ENCODE assay signal across 15 cellular contexts in the genomic region with DNA sequence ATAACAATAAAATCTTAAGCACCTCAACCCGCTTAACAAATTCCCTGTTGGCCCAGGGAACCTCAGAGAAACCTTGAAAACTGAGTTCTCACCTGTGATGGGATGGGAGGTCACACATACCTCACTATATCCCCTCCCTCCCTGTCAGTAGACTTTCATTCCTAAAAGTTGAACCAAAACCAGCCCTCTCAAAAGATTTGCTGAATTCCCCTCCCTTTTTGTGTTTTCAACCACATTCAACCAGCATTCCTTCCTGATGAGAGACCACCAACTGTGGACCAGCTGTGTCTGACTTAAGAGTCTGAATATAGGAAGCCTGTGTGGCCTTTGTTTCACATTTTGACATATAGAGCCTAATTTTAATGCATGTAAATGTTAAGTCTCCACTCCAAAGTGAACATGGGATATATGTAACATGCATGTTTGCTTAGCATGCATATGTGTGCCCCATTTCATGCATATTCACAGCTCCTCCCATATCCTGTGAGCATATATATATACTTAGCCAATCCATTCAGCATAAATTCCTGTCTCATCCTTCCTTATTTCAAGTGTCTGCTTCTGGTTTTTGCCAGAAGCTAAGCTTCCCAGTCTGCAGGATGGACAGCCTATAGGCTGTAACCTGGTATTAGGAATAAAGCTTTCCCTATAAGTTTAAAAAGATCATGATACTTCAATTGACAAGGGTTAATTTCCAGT.
"Had no signal": no experiment of that assay in that cellular context is flagged by ENCODE, and none has a peak within 500 bp of the region (broad histone marks: within the 10 kb centered on the region; RNA-seq: fewer than 3 reads in every experiment).

No MANE protein-coding gene starts in this region.

- H3K4me1 ChIP-seq: breast epithelium, left ventricle myocardium inferior, upper lobe of left lung had no signal

- H3K4me1 Mint-ChIP-seq: activated CD8-positive, alpha-beta memory T cell treated with anti-CD3 and anti-CD28 coated beads, Interleukin-2, amount 10 ng/mL, durations not matched to agents 7 days and 5 days; memory B cell; nephron progenitor cell had no signal

- H3K27ac ChIP-seq: breast epithelium, left ventricle myocardium inferior, sigmoid colon, upper lobe of left lung had no signal

- H3K36me3 ChIP-seq: breast epithelium, left ventricle myocardium inferior, sigmoid colon, upper lobe of left lung had no signal

- H3K36me3 Mint-ChIP-seq: activated CD8-positive, alpha-beta memory T cell treated with anti-CD3 and anti-CD28 coated beads, Interleukin-2, amount 10 ng/mL, durations not matched to agents 7 days and 5 days; activated naive CD8-positive, alpha-beta T cell; memory B cell had no signal

- ATAC-seq: activated CD8-positive, alpha-beta memory T cell treated with anti-CD3 and anti-CD28 coated beads, Interleukin-2, amount 10 ng/mL, durations not matched to agents 7 days and 5 days had no signal

- DNase-seq: activated CD4-positive, alpha-beta T cell treated with anti-CD3 and anti-CD28 coated beads, Interleukin-2, amount 50 U/mL, for 48 hours; activated CD4-positive, CD25-positive, alpha-beta regulatory T cell treated with anti-CD3 and anti-CD28 coated beads, Interleukin-2, amount 50 U/mL, for 72 hours; activated CD8-positive, alpha-beta memory T cell treated with anti-CD3 and anti-CD28 coated beads, Interleukin-2, amount 10 ng/mL, durations not matched to agents 7 days and 5 days; activated gamma-delta T cell; activated T-cell treated with anti-CD3 and anti-CD28 coated beads, Interleukin-2, amount 50 U/mL, for 24 hours; amygdala; left ventricle myocardium inferior; nephron progenitor cell; sigmoid colon; stimulated activated CD4-positive, alpha-beta T cell treated with anti-CD3 and anti-CD28 coated beads, Interleukin-4, amount 100 ng/mL, for 1 hour; upper lobe of left lung had no signal

- H3K9me3 ChIP-seq: breast epithelium, left ventricle myocardium inferior, sigmoid colon, upper lobe of left lung had no signal

- H3K9me3 Mint-ChIP-seq: nephron progenitor cell; stimulated activated naive CD8-positive, alpha-beta T cell treated with anti-CD3 and anti-CD28 coated beads, Interleukin-15, Interleukin-2, amounts not matched to agents 100 ng/mL and 50 ng/mL, for 24 hours had no signal

- H3K27ac Mint-ChIP-seq: activated CD8-positive, alpha-beta memory T cell treated with anti-CD3 and anti-CD28 coated beads, Interleukin-2, amount 10 ng/mL, durations not matched to agents 7 days and 5 days; activated naive CD8-positive, alpha-beta T cell; activated T-cell treated with anti-CD3 and anti-CD28 coated beads, Interleukin-2, amount 50 U/mL, for 24 hours; memory B cell; nephron progenitor cell; stimulated activated naive CD8-positive, alpha-beta T cell treated with anti-CD3 and anti-CD28 coated beads, Interleukin-15, Interleukin-2, amounts not matched to agents 100 ng/mL and 50 ng/mL, for 24 hours had no signal

- H3K27me3 Mint-ChIP-seq: activated CD8-positive, alpha-beta memory T cell treated with anti-CD3 and anti-CD28 coated beads, Interleukin-2, amount 10 ng/mL, durations not matched to agents 7 days and 5 days; activated naive CD8-positive, alpha-beta T cell; activated T-cell treated with anti-CD3 and anti-CD28 coated beads, Interleukin-2, amount 50 U/mL, for 24 hours; memory B cell; stimulated activated naive CD8-positive, alpha-beta T cell treated with anti-CD3 and anti-CD28 coated beads, Interleukin-15, Interleukin-2, amounts not matched to agents 100 ng/mL and 50 ng/mL, for 24 hours had no signal

- H3K4me3 Mint-ChIP-seq: activated CD8-positive, alpha-beta memory T cell treated with anti-CD3 and anti-CD28 coated beads, Interleukin-2, amount 10 ng/mL, durations not matched to agents 7 days and 5 days; activated naive CD8-positive, alpha-beta T cell; activated T-cell treated with anti-CD3 and anti-CD28 coated beads, Interleukin-2, amount 50 U/mL, for 24 hours; memory B cell; nephron progenitor cell; stimulated activated naive CD8-positive, alpha-beta T cell treated with anti-CD3 and anti-CD28 coated beads, Interleukin-15, Interleukin-2, amounts not matched to agents 100 ng/mL and 50 ng/mL, for 24 hours had no signal

- H3K4me3 ChIP-seq: breast epithelium, left ventricle myocardium inferior, sigmoid colon, upper lobe of left lung had no signal

- H3K27me3 ChIP-seq: breast epithelium, sigmoid colon, upper lobe of left lung had no signal
